In genomic region chr7:102456327-102456726, GRCh38 we compare ENCODE assay signal across 1 cellular context.
A peak's percentile ranks its signal among the peaks of the same experiment; 100 is the strongest.
TF ChIP-seq lines count a peak whose summit lies in the region.

No MANE protein-coding gene starts in this region.

TF ChIP-seq in HCT116, 20 proteins besides CTCF, POLR2A, EP300 and RAD21 (continued from another document):
- TF ChIP-seq ZBTB33 (IDR thresholded peaks at IDR 0.05; ENCODE audit: extremely low read depth, insufficient replicate concordance, low read length) (no peak), FOSL1 (IDR thresholded peaks at IDR 0.05; ENCODE audit: low read depth) (peak; percentile 80), EGR1 (IDR thresholded peaks at IDR 0.05; ENCODE audit: low read depth) (peak; percentile 74), ZNF274 (IDR thresholded peaks at IDR 0.05; ENCODE audit: low read depth, low read length) (no peak), SP1 (IDR thresholded peaks at IDR 0.05; ENCODE audit: low read depth) (peak; percentile 69), SIN3A (IDR thresholded peaks at IDR 0.05; ENCODE audit: low read depth) (no peak), EZH2phosphoT487 (IDR thresholded peaks at IDR 0.05; ENCODE audit: borderline replicate concordance) (no peak), YY1 (IDR thresholded peaks at IDR 0.05; ENCODE audit: extremely low read depth, insufficient replicate concordance, low read depth, low read length) (no peak), JUND (IDR thresholded peaks at IDR 0.05) (peak; percentile 75), ZFX (IDR thresholded peaks at IDR 0.05) (no peak), SRF (IDR thresholded peaks at IDR 0.05; ENCODE audit: low read depth) (no peak), CBX3 (IDR thresholded peaks at IDR 0.05; ENCODE audit: low read depth) (no peak), ELF1 (IDR thresholded peaks at IDR 0.05; ENCODE audit: borderline replicate concordance, low read depth) (no peak), CEBPB (IDR thresholded peaks at IDR 0.05; ENCODE audit: low read depth) (no peak)
